In genomic region chr1:44029260-44029910, GRCh38 we compare ENCODE assay signal across 8 cellular contexts. TPM values are rescaled to one million over a fixed set of nuclear protein-coding genes. Genes with fewer than 3 reads are reported as not detected.
A peak's percentile ranks its signal among the peaks of the same experiment; 100 is the strongest.
DNase-seq lines count a peak whose midpoint lies in the region; ATAC-seq and TF ChIP-seq lines count a peak whose summit lies in the region.

No MANE protein-coding gene starts in this region.

- H3K36me3 ChIP-seq in BLaER1 (no peaks in the 10 kb centered on the region), right atrium auricular region (no peaks in the 10 kb centered on the region), skeletal muscle tissue (ENCODE audit: control insufficient read depth in 3 of 3, insufficient read depth in 3 of 3, low read length in 3 of 3) (no peaks in the 10 kb centered on the region)

- no peaks in the 10 kb centered on the region for H3K9me3 Mint-ChIP-seq in activated CD8-positive, alpha-beta T cell treated with anti-CD3 and anti-CD28 coated beads, Interleukin-2, amount 10 ng/mL, durations not matched to agents 7 days and 5 days (ENCODE audit: insufficient read depth)

- ATAC-seq in HG03442 (IDR thresholded peaks at IDR 0.05; ENCODE audit: unreplicated experiment): peak; percentile 10
- peak; percentile 28 for ATAC-seq in activated CD8-positive, alpha-beta T cell treated with anti-CD3 and anti-CD28 coated beads, Interleukin-2, amount 10 ng/mL, durations not matched to agents 7 days and 5 days

- peak; percentile 37 for DNase-seq in GM19238 (ENCODE audit: insufficient read length, low spot score)
- DNase-seq in activated CD8-positive, alpha-beta T cell treated with anti-CD3 and anti-CD28 coated beads, Interleukin-2, amount 10 ng/mL, durations not matched to agents 7 days and 5 days: no peak
- no peak for DNase-seq in right atrium auricular region (ENCODE audit: low spot score)
- no peak for DNase-seq in T1000 (lab: John Stamatoyannopoulos, UW)
- no peak for DNase-seq in SK-N-DZ (ENCODE audit: low spot score)

- peak overlapping the region; percentile 96 for H3K27ac Mint-ChIP-seq in activated CD8-positive, alpha-beta T cell treated with anti-CD3 and anti-CD28 coated beads, Interleukin-2, amount 10 ng/mL, durations not matched to agents 7 days and 5 days

- H3K27me3 ChIP-seq in BLaER1: peaks cover 17% of the 10 kb centered on the region
- H3K27me3 ChIP-seq in right atrium auricular region: no peaks in the 10 kb centered on the region
- H3K27me3 ChIP-seq in skeletal muscle tissue (ENCODE audit: control insufficient read depth in 3 of 3, insufficient read depth in 3 of 3, low read length in 3 of 3): peaks cover 0 to 4% (median 0%) of the 10 kb centered on the region in 3 donors

- no peaks in the 10 kb centered on the region for H3K36me3 Mint-ChIP-seq in activated CD8-positive, alpha-beta T cell treated with anti-CD3 and anti-CD28 coated beads, Interleukin-2, amount 10 ng/mL, durations not matched to agents 7 days and 5 days (ENCODE audit: low read depth)

- no peaks in the 10 kb centered on the region for H3K27me3 Mint-ChIP-seq in activated CD8-positive, alpha-beta T cell treated with anti-CD3 and anti-CD28 coated beads, Interleukin-2, amount 10 ng/mL, durations not matched to agents 7 days and 5 days (ENCODE audit: low read depth)

- peaks cover 30% of the 10 kb centered on the region for H3K4me1 Mint-ChIP-seq in activated CD8-positive, alpha-beta T cell treated with anti-CD3 and anti-CD28 coated beads, Interleukin-2, amount 10 ng/mL, durations not matched to agents 7 days and 5 days (ENCODE audit: low read depth)

- POLR2A ChIA-PET in activated CD8-positive, alpha-beta T cell treated with anti-CD3 and anti-CD28 coated beads, Interleukin-2, amount 10 ng/mL, durations not matched to agents 7 days and 5 days (lab: Charles Lee): no interaction called here

- CTCF ChIA-PET in activated CD8-positive, alpha-beta T cell treated with anti-CD3 and anti-CD28 coated beads, Interleukin-2, amount 10 ng/mL, durations not matched to agents 7 days and 5 days (lab: Charles Lee): interaction anchor here (1.3 to 1.4 kb wide), 3 partner anchors 9 to 83 kb away, joined by 3 read pairs; no protein-coding TSS in a partner anchor

- H4K20me1 ChIP-seq in BLaER1: no peaks in the 10 kb centered on the region

- peak overlapping the region; percentile 97 for H3K4me2 ChIP-seq in BLaER1

- H3K9ac ChIP-seq in BLaER1: peak overlapping the region; percentile 85
- H3K9ac ChIP-seq in skeletal muscle tissue (ENCODE audit: low read depth in 1 of 3, low read length in 3 of 3): peak overlapping the region; percentile 69 to 89 (median 72)

- no peaks in the 10 kb centered on the region for H3K9me3 ChIP-seq in BLaER1
- no peaks in the 10 kb centered on the region for H3K9me3 ChIP-seq in right atrium auricular region
- no peaks in the 10 kb centered on the region for H3K9me3 ChIP-seq in skeletal muscle tissue (ENCODE audit: control insufficient read depth in 3 of 3, low read length in 3 of 3)

- peak overlapping the region; percentile 91 for H3K4me3 Mint-ChIP-seq in activated CD8-positive, alpha-beta T cell treated with anti-CD3 and anti-CD28 coated beads, Interleukin-2, amount 10 ng/mL, durations not matched to agents 7 days and 5 days

- H3K27ac ChIP-seq in BLaER1 (peak overlapping the region; percentile 91), right atrium auricular region (peak overlapping the region; percentile 83 to 87), skeletal muscle tissue (ENCODE audit: low read depth, low read length) (peak overlapping the region; percentile 66)

- TF ChIP-seq CTCF in right atrium auricular region (IDR thresholded peaks at IDR 0.05): no peak

- H3K4me3 ChIP-seq in BLaER1 (peak overlapping the region; percentile 88), right atrium auricular region (peak overlapping the region; percentile 53 to 83), skeletal muscle tissue (ENCODE audit: low read length in 3 of 3) (peak overlapping the region; percentile 72 to 89 (median 88))

- H3K4me1 ChIP-seq in BLaER1 (peaks cover 36% of the 10 kb centered on the region), right atrium auricular region (peaks cover 0 to 23% of the 10 kb centered on the region in 2 donors), skeletal muscle tissue (ENCODE audit: control insufficient read depth in 3 of 3, insufficient read depth in 3 of 3, low read length in 3 of 3) (peaks cover 19 to 30% (median 29%) of the 10 kb centered on the region in 3 donors)

RNA-seq across cellular contexts. Expression of gene SLC6A9, which starts 1.9 kb away (rescaled TPM):
- 1 to 10 TPM; 1.9 to 2.3 TPM for total RNA-seq in activated CD8-positive, alpha-beta T cell treated with anti-CD3 and anti-CD28 coated beads, Interleukin-2, amount 10 ng/mL, durations not matched to agents 7 days and 5 days
- total RNA-seq in right atrium auricular region (1 to 10 TPM; 1.0 to 1.6 TPM), skeletal muscle tissue (2.1 TPM)
- 1.4 and 2.4 TPM in 2 replicates for polyA plus RNA-seq in SK-N-DZ (2014; cell fraction: cytosol; rRNA removed)
- polyA plus RNA-seq in SK-N-DZ (2014; cell fraction: nucleus; rRNA removed): 4.3 and 5.4 TPM in 2 replicates

RNA-seq across cellular contexts. Expression of gene CCDC24, which starts 38.0 kb away (rescaled TPM):
- 1 to 10 TPM; 1.1 to 1.3 TPM for total RNA-seq in activated CD8-positive, alpha-beta T cell treated with anti-CD3 and anti-CD28 coated beads, Interleukin-2, amount 10 ng/mL, durations not matched to agents 7 days and 5 days
- 1 to 10 TPM; 1.6 to 2.0 TPM for total RNA-seq in right atrium auricular region
- under 0.01 TPM for total RNA-seq in skeletal muscle tissue
- 5.1 and 7.1 TPM in 2 replicates for polyA plus RNA-seq in SK-N-DZ (2014; cell fraction: cytosol; rRNA removed)
- 11.6 and 14.3 TPM in 2 replicates for polyA plus RNA-seq in SK-N-DZ (2014; cell fraction: nucleus; rRNA removed)

RNA-seq across cellular contexts. Expression of gene B4GALT2, which starts 50.4 kb away (rescaled TPM):
- 10 to 100 TPM; 20.1 to 20.2 TPM for total RNA-seq in activated CD8-positive, alpha-beta T cell treated with anti-CD3 and anti-CD28 coated beads, Interleukin-2, amount 10 ng/mL, durations not matched to agents 7 days and 5 days
- total RNA-seq in right atrium auricular region (10 to 100 TPM; 33.0 to 48.5 TPM), skeletal muscle tissue (29.7 TPM)
- polyA plus RNA-seq in SK-N-DZ (2014; cell fraction: cytosol; rRNA removed): 87.4 and 102 TPM in 2 replicates
- 61.8 and 91.4 TPM in 2 replicates for polyA plus RNA-seq in SK-N-DZ (2014; cell fraction: nucleus; rRNA removed)

RNA-seq across cellular contexts. Expression of gene ATP6V0B, which starts 54.6 kb away (rescaled TPM):
- total RNA-seq in activated CD8-positive, alpha-beta T cell treated with anti-CD3 and anti-CD28 coated beads, Interleukin-2, amount 10 ng/mL, durations not matched to agents 7 days and 5 days: 100 to 1,000 TPM; 116 to 117 TPM
- total RNA-seq in right atrium auricular region (100 to 1,000 TPM; 108 to 154 TPM), skeletal muscle tissue (73.1 TPM)
- polyA plus RNA-seq in SK-N-DZ (2014; cell fraction: cytosol; rRNA removed): 240 and 241 TPM in 2 replicates
- 211 and 230 TPM in 2 replicates for polyA plus RNA-seq in SK-N-DZ (2014; cell fraction: nucleus; rRNA removed)

RNA-seq across cellular contexts. Expression of gene DPH2, which starts 59.6 kb away (rescaled TPM):
- 10 to 100 TPM; 32.4 to 32.9 TPM for total RNA-seq in activated CD8-positive, alpha-beta T cell treated with anti-CD3 and anti-CD28 coated beads, Interleukin-2, amount 10 ng/mL, durations not matched to agents 7 days and 5 days
- total RNA-seq in right atrium auricular region (10 to 100 TPM; 20.5 to 23.0 TPM), skeletal muscle tissue (9.9 TPM)
- polyA plus RNA-seq in SK-N-DZ (2014; cell fraction: cytosol; rRNA removed): 44.2 and 50.7 TPM in 2 replicates
- polyA plus RNA-seq in SK-N-DZ (2014; cell fraction: nucleus; rRNA removed): 90.6 and 137 TPM in 2 replicates
